8 cellular contexts compared by ENCODE assay signal in genomic region chr5:102296229-102296817, GRCh38. TPM values are rescaled to one million over a fixed set of nuclear protein-coding genes. Genes with fewer than 3 reads are reported as not detected.
A peak's percentile ranks its signal among the peaks of the same experiment; 100 is the strongest.
DNase-seq lines count a peak whose midpoint lies in the region; ATAC-seq, FAIRE-seq and TF ChIP-seq lines count a peak whose summit lies in the region.

Gene SLCO4C1, minus strand, starts transcription at chr5:102296284. Its CDS starts 22 bp downstream, at chr5:102296262.

- POLR2A ChIA-PET in activated CD4-positive, alpha-beta T cell treated with anti-CD3 and anti-CD28 coated beads for 36 hours (lab: Charles Lee): interaction anchor here (0.6 kb wide), 1 partner anchor 240 kb away, joined by 3 read pairs; no protein-coding TSS in a partner anchor
- POLR2A ChIA-PET in HepG2 (lab: Yijun Ruan, JAX): interaction anchor here (0.6 to 0.7 kb wide), 2 partner anchors 13 to 23 kb away, joined by 4 read pairs; no protein-coding TSS in a partner anchor

- WGBS in HepG2 (ENCODE audit: low lambda C conversion rate): under 1% methylated on average over 11 of the region's 38 CpGs

- TF ChIP-seq POLR2A in HepG2 (IDR thresholded peaks at IDR 0.05; ENCODE audit: insufficient read depth in 1 of 2, low read depth in 2 of 2, low read length in 2 of 2): no peak; a peak in 2 of 4 replicates

- in situ Hi-C loops in HepG2 (cut with HindIII; ENCODE audit: extremely low pct_ligation_motif_present, low pct_unique_long_range_greater_than_20kb): no loop called here

- no peaks in the 10 kb centered on the region for H3K27me3 ChIP-seq in HepG2 (ENCODE audit: control insufficient read depth in 1 of 2, insufficient read depth in 2 of 2, low read length in 2 of 2)

- peak in 1 of 2 experiments; percentile 19; a peak in 1 of 4 replicates for TF ChIP-seq EP300 in HepG2 (IDR thresholded peaks at IDR 0.05; ENCODE audit: low read depth in 2 of 2, low read length in 2 of 2)
- TF ChIP-seq EP300 in HepG2 (CRISPR knock-in tag; IDR thresholded peaks at IDR 0.05; ENCODE audit: borderline replicate concordance): no peak

- peaks cover 16% of the 10 kb centered on the region for H3K4me1 Mint-ChIP-seq in activated CD4-positive, alpha-beta T cell treated with anti-CD3 and anti-CD28 coated beads for 36 hours

- peak; percentile 69 for TF ChIP-seq RAD21 in HepG2 (CRISPR knock-in tag; IDR thresholded peaks at IDR 0.05)

- ATAC-seq in GM18517 (IDR thresholded peaks at IDR 0.05; ENCODE audit: unreplicated experiment) (peak; percentile 93), HG02943 (IDR thresholded peaks at IDR 0.05; ENCODE audit: low read depth, unreplicated experiment) (peak; percentile 95), HepG2 (peak; percentile 97)
- peak; percentile 96 for ATAC-seq in activated CD4-positive, alpha-beta T cell treated with anti-CD3 and anti-CD28 coated beads for 36 hours

- intact Hi-C loops in activated CD4-positive, alpha-beta T cell treated with anti-CD3 and anti-CD28 coated beads for 36 hours (cut with DNase I, micrococcal nuclease): no loop called here
- intact Hi-C loops in HepG2 (cut with micrococcal nuclease; ENCODE audit: unreplicated experiment): loop anchor here (2.0 to 10.0 kb wide), 3 partner anchors 74 to 354 kb away; no protein-coding TSS in a partner anchor

- peak within 1 kb of the TSS; percentile 80 for H2AFZ ChIP-seq in HepG2 (ENCODE audit: low read length)

- peak; percentile 99 for TF ChIP-seq CTCF in HepG2 (CRISPR knock-in tag; IDR thresholded peaks at IDR 0.05)

- H3K27me3 Mint-ChIP-seq in activated CD4-positive, alpha-beta T cell treated with anti-CD3 and anti-CD28 coated beads for 36 hours: peaks cover 10% of the 10 kb centered on the region

- H3K79me2 ChIP-seq in HepG2 (ENCODE audit: insufficient read depth, low read length): peaks cover 10% of the 10 kb centered on the region

- peak within 1 kb of the TSS; percentile 63 for H3K27ac Mint-ChIP-seq in activated CD4-positive, alpha-beta T cell treated with anti-CD3 and anti-CD28 coated beads for 36 hours

- CTCF ChIA-PET in activated CD4-positive, alpha-beta T cell treated with anti-CD3 and anti-CD28 coated beads for 36 hours (lab: Charles Lee): interaction anchor here (0.6 to 1.5 kb wide), 10 partner anchors 13 to 185 kb away, joined by 3 to 7 read pairs (median 4); no protein-coding TSS in a partner anchor
- CTCF ChIA-PET in HepG2 (lab: Yijun Ruan, JAX; ENCODE audit: low intra/inter-chr PET ratio, low total read pairs): no interaction called here

- no peaks in the 10 kb centered on the region for H3K36me3 Mint-ChIP-seq in activated CD4-positive, alpha-beta T cell treated with anti-CD3 and anti-CD28 coated beads for 36 hours (ENCODE audit: low read depth)

- H3K9me3 ChIP-seq in HepG2 (ENCODE audit: low read length): no peaks in the 10 kb centered on the region

- H3K9me3 Mint-ChIP-seq in activated CD4-positive, alpha-beta T cell treated with anti-CD3 and anti-CD28 coated beads for 36 hours (ENCODE audit: low read depth): no peaks in the 10 kb centered on the region

- no TSS peak for BruUV-seq in HepG2 (replicated peaks; lab: Mats Ljungman, UMichigan)

- no peaks in the 10 kb centered on the region for H4K20me1 ChIP-seq in HepG2 (ENCODE audit: insufficient read depth, low read length)

- peak; percentile 82 for FAIRE-seq in HepG2 (lab: Jason Lieb, UNC)

- no peaks in the 10 kb centered on the region for H3K36me3 ChIP-seq in HepG2 (replicated peaks in 1 of 2; ENCODE audit: control insufficient read depth in 1 of 2, insufficient read depth in 2 of 2, low read length in 2 of 2)

- peak within 1 kb of the TSS; percentile 47 to 90 (median 84) for H3K4me3 ChIP-seq in HepG2 (replicated peaks in 1 of 3; ENCODE audit: insufficient read depth in 1 of 3, low read depth in 2 of 3, low read length in 3 of 3)

- peak; percentile 9 for DNase-seq in NCI-H2081 treated with DMSO at 0.1 percent for 48 hours (lab: John Stamatoyannopoulos, UW)
- DNase-seq in activated CD4-positive, alpha-beta T cell treated with anti-CD3 and anti-CD28 coated beads for 36 hours: peak; percentile 89
- peak; percentile 58 for DNase-seq in cortex of kidney (lab: John Stamatoyannopoulos, UW)
- DNase-seq in HepG2 (ENCODE audit: low spot score): peak; percentile 70
- peak; percentile 73 for DNase-seq in stimulated activated CD4-positive, alpha-beta T cell treated with anti-CD3 and anti-CD28 coated beads, Interleukin-1b, Interleukin-23, amount 100 ng/mL, for 48 hours
- DNase-seq in NCI-H1048 (lab: John Stamatoyannopoulos, UW): no peak

- H3K4me2 ChIP-seq in HepG2 (ENCODE audit: low read depth, low read length): peak within 1 kb of the TSS; percentile 94

- peak within 1 kb of the TSS; percentile 61 for H3K27ac ChIP-seq in HepG2 (ENCODE audit: extremely low read length, insufficient read depth, low read length)

- peak within 1 kb of the TSS; percentile 76 for H3K4me3 Mint-ChIP-seq in activated CD4-positive, alpha-beta T cell treated with anti-CD3 and anti-CD28 coated beads for 36 hours

- H3K4me1 ChIP-seq in HepG2 (ENCODE audit: insufficient read depth, low read length): peaks cover 31% of the 10 kb centered on the region

- peak within 1 kb of the TSS; percentile 63 for H3K9ac ChIP-seq in HepG2 (ENCODE audit: insufficient read depth, low read depth, low read length)

TF ChIP-seq in HepG2, 621 proteins besides CTCF, POLR2A, EP300 and RAD21 (continues in another document):
- TF ChIP-seq ZNF235 (CRISPR knock-in tag; IDR thresholded peaks at IDR 0.05; ENCODE audit: borderline replicate concordance) (peak; percentile 66; the same call in 1 of the 2 replicates), ZFP90 (CRISPR knock-in tag; IDR thresholded peaks at IDR 0.05; ENCODE audit: borderline replicate concordance) (peak; percentile 83), FOXJ3 (CRISPR knock-in tag; IDR thresholded peaks at IDR 0.05; ENCODE audit: borderline replicate concordance) (peak; percentile 79; the same call in 1 of the 2 replicates), ZNF205 (CRISPR knock-in tag; IDR thresholded peaks at IDR 0.05) (peak; percentile 84), ZNF549 (CRISPR knock-in tag; IDR thresholded peaks at IDR 0.05) (peak; percentile 68; the same call in 1 of the 2 replicates), MBNL3 (CRISPR knock-in tag; conservative IDR thresholded peaks at IDR 0.05) (no peak), ZNF816 (CRISPR knock-in tag; IDR thresholded peaks at IDR 0.05; ENCODE audit: borderline replicate concordance) (peak; percentile 93; the same call in 1 of the 2 replicates), ZNF879 (CRISPR knock-in tag; IDR thresholded peaks at IDR 0.05) (no peak), MEIS2 (CRISPR knock-in tag; IDR thresholded peaks at IDR 0.05) (peak; percentile 73; the same call in 1 of the 2 replicates), ARNT2 (CRISPR knock-in tag; IDR thresholded peaks at IDR 0.05; ENCODE audit: low read depth) (peak; percentile 74; the same call in 1 of the 2 replicates), CREBL2 (CRISPR knock-in tag; IDR thresholded peaks at IDR 0.05; ENCODE audit: borderline replicate concordance) (no peak), FOXA3 (CRISPR knock-in tag; IDR thresholded peaks at IDR 0.05) (0 out of 2 replicates have a peak, but pooled peaks have one; percentile 39), HNRNPK (IDR thresholded peaks at IDR 0.05; ENCODE audit: low read depth, low read length, poor library complexity, severe bottlenecking) (peak; percentile 62), PAX8 (CRISPR knock-in tag; IDR thresholded peaks at IDR 0.05; ENCODE audit: borderline replicate concordance) (no peak), ZNF766 (CRISPR knock-in tag; IDR thresholded peaks at IDR 0.05; ENCODE audit: borderline replicate concordance) (0 out of 2 replicates have a peak, but pooled peaks have one; percentile 63)

RNA-seq across cellular contexts. Expression of gene SLCO4C1, which starts in this region (rescaled TPM):
- under 1 TPM; 0.28 to 0.37 TPM for total RNA-seq in activated CD4-positive, alpha-beta T cell treated with anti-CD3 and anti-CD28 coated beads for 36 hours
- 7.8 and 9.6 TPM in 2 replicates for total RNA-seq in HepG2 (2016; rRNA removed; fragmentation: Illumina TruSeq; extraction: Trizol)
- total RNA-seq in HepG2 (2016; cell fraction: cytosol; rRNA removed; fragmentation: Illumina TruSeq; extraction: Trizol; ENCODE audit: low read depth): 1.4 and 1.6 TPM in 2 replicates
- 7.2 and 8.8 TPM in 2 replicates for total RNA-seq in HepG2 (2016; cell fraction: insoluble cytoplasmic fraction; rRNA removed; fragmentation: Illumina TruSeq; extraction: Trizol)
- 4.8 and 5.4 TPM in 2 replicates for total RNA-seq in HepG2 (2016; cell fraction: membrane; rRNA removed; fragmentation: Illumina TruSeq; extraction: Trizol)
- 14.3 and 15.8 TPM in 2 replicates for total RNA-seq in HepG2 (2016; cell fraction: nucleus; rRNA removed; fragmentation: Illumina TruSeq; extraction: Trizol)
- polyA plus RNA-seq in HepG2 (2011; rRNA removed): 1.3 and 2.8 TPM in 2 replicates
- 0.55 and 2.6 TPM in 2 replicates for polyA plus RNA-seq in HepG2 (2011; cell fraction: cytosol; rRNA removed)
- 0.31 and 1.4 TPM in 2 replicates for polyA plus RNA-seq in HepG2 (2011; cell fraction: nucleus; rRNA removed)
- polyA plus RNA-seq in HepG2 (2012): 5.2 and 7.0 TPM in 2 replicates
- 0.36 and 0.60 TPM in 2 replicates for polyA plus RNA-seq in HepG2 (2016; cell fraction: cytosol; fragmentation: Illumina TruSeq; extraction: Trizol; ENCODE audit: low read depth)
- polyA plus RNA-seq in HepG2 (2016; cell fraction: insoluble cytoplasmic fraction; fragmentation: Illumina TruSeq; extraction: Trizol; ENCODE audit: low read depth): 10.4 and 11.2 TPM in 2 replicates
- polyA plus RNA-seq in HepG2 (2016; cell fraction: membrane; fragmentation: Illumina TruSeq; extraction: Trizol; ENCODE audit: low read depth): 1.6 and 2.0 TPM in 2 replicates
- 19.2 and 20.6 TPM in 2 replicates for polyA plus RNA-seq in HepG2 (2016; cell fraction: nucleus; fragmentation: Illumina TruSeq; extraction: Trizol; ENCODE audit: insufficient read depth, low read depth)
- polyA minus RNA-seq in HepG2 (2011; rRNA and poly(A)+ RNA removed; ENCODE audit: low replicate concordance): 2.5 TPM in 1 of 2 replicates, not detected in the other
- polyA minus RNA-seq in HepG2 (2011; cell fraction: cytosol; rRNA and poly(A)+ RNA removed): 2.2 and 3.6 TPM in 2 replicates
- polyA minus RNA-seq in HepG2 (2011; cell fraction: nucleus; rRNA and poly(A)+ RNA removed): 2.2 and 6.3 TPM in 2 replicates

Comparison
In these comparisons a context has a peak if more than half of its experiments do, and no peak if none do; other contexts are left out.
1. Peak in DNase-seq and ATAC-seq in activated CD4-positive, alpha-beta T cell treated with anti-CD3 and anti-CD28 coated beads for 36 hours; RNA of the gene not detected or under 1 TPM.